ENCODE assay signal across 8 cellular contexts in the genomic region with DNA sequence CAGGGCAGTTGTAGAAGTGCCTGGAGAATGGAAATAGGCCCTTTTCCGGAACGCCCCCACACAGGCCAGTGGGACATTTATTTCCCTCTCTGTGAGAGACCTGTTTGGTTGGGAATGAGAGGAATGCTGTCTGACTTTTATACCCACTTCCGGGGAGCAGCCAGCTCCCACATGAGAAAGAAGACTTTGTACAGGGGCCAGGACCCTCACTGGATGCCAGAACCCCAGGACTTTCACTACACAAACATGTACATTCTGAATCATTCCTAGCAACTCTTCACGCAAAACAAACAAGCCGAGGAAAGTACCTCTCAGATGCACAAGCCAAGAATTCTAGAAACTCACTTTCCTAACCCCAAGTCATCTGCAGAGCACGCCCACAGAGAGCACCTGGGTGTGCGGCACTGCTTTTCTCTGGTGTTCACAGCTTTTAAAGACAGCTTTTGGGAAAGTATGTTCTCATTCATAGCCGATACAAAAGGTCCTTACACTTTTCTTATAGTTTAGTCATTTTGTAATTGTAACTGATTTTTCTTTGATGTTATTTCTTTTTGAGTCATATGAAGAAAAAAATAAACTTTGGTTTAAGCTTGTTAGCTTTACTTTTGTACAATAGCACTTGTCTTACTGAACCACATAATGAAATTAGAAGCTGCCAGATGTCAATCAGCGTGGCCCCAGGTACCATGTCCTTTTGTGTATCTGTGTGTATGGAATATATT.
DNase-seq lines count a peak whose midpoint lies in the region; ATAC-seq and TF ChIP-seq lines count a peak whose summit lies in the region.

No MANE protein-coding gene starts in this region.

- peak; percentile 5 for DNase-seq in amniotic stem cell (lab: John Stamatoyannopoulos, UW)
- DNase-seq in stimulated activated CD4-positive, alpha-beta T cell treated with anti-CD3 and anti-CD28 coated beads, Interleukin-1b, Interleukin-23, amount 100 ng/mL, for 24 hours (ENCODE audit: low read depth in 4 of 4, low spot score in 1 of 4) = peak in 3 of 4 experiments; percentile 12 to 37 (median 27)
- no peak for DNase-seq in DMS153 treated with DMSO at 0.1 percent for 48 hours (lab: John Stamatoyannopoulos, UW; ENCODE audit: unreplicated experiment)
- DNase-seq in coronary artery (ENCODE audit: low spot score) = no peak
- no peak for DNase-seq in inferior parietal cortex (ENCODE audit: extremely low spot score)
- DNase-seq in activated CD4-positive, CD25-positive, alpha-beta regulatory T cell treated with anti-CD3 and anti-CD28 coated beads, Interleukin-2, amount 50 U/mL, for 72 hours = no peak

- H3K4me3 ChIP-seq in coronary artery = no peak overlapping the region

- ATAC-seq in GM19438 (IDR thresholded peaks at IDR 0.05; ENCODE audit: low read depth, unreplicated experiment) (peak; percentile 94), HG03196 (IDR thresholded peaks at IDR 0.05; ENCODE audit: unreplicated experiment) (peak; percentile 77)

- TF ChIP-seq CTCF in coronary artery (IDR thresholded peaks at IDR 0.05) = no peak

- no peak overlapping the region for H3K27ac ChIP-seq in coronary artery

Comparison
In these comparisons a context has a peak if more than half of its experiments do, and no peak if none do; other contexts are left out.
1. DNase-seq: peak in amniotic stem cell (single experiment) and stimulated activated CD4-positive, alpha-beta T cell treated with anti-CD3 and anti-CD28 coated beads, Interleukin-1b, Interleukin-23, amount 100 ng/mL, for 24 hours (3 of 4); none in DMS153 treated with DMSO at 0.1 percent for 48 hours (single experiment), coronary artery (single experiment), inferior parietal cortex (single experiment) and activated CD4-positive, CD25-positive, alpha-beta regulatory T cell treated with anti-CD3 and anti-CD28 coated beads, Interleukin-2, amount 50 U/mL, for 72 hours (single experiment).